ENCODE assay signal across 17 cellular contexts in the genomic region with DNA sequence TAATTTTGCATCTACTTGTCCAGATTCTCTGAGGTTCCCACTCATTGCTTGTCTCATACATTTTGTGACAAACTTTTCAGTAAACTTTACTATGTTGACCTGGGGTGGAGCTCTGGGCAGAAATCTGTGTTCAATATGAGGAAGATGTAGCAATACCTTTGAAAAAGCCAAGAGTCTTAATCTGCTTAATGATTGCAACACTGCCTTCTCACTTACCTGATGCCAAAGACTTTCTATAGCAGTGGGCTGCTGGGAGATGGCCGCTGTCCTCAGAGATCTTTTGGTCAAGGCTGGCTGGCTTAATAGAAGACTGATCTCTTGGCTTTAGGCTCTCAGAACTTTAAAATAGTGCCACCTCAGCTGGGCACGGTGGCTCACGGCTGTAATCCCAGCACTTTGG.
A peak's percentile ranks its signal among the peaks of the same experiment; 100 is the strongest.
DNase-seq lines count a peak whose midpoint lies in the region; ATAC-seq and TF ChIP-seq lines count a peak whose summit lies in the region.
"Had no signal": no experiment of that assay in that cellular context is flagged by ENCODE, and none has a peak within 500 bp of the region (broad histone marks: within the 10 kb centered on the region; RNA-seq: fewer than 3 reads in every experiment).

No MANE protein-coding gene starts in this region.

- ATAC-seq in right lobe of liver: peak; percentile 41 to 87 (median 58)
- ATAC-seq in gastrocnemius medialis: peak; percentile 65 to 69
- no peak for ATAC-seq in GM21447 (IDR thresholded peaks at IDR 0.05; ENCODE audit: unreplicated experiment)

- no peaks in the 10 kb centered on the region for H3K27me3 ChIP-seq in right lobe of liver
- H3K27me3 ChIP-seq in gastrocnemius medialis: no peaks in the 10 kb centered on the region
- H3K27me3 ChIP-seq in endodermal cell (ENCODE audit: control insufficient read depth, insufficient read depth, low read length, poor library complexity, severe bottlenecking): no peaks in the 10 kb centered on the region
- H3K27me3 ChIP-seq: BLaER1 treated with 17β-estradiol and CSF1 and Interleukin-3, amounts not matched to agents 10 nM and 100 nM had no signal

- H3K9me3 ChIP-seq in right lobe of liver: no peaks in the 10 kb centered on the region
- no peaks in the 10 kb centered on the region for H3K9me3 ChIP-seq in gastrocnemius medialis
- peaks cover 9% of the 10 kb centered on the region for H3K9me3 ChIP-seq in endodermal cell (ENCODE audit: control insufficient read depth, low read length)

- H3K27ac Mint-ChIP-seq in brain: peak overlapping the region in 3 of 5 experiments; percentile 26 to 53 (median 31)
- H3K27ac Mint-ChIP-seq in endodermal cell: no peak overlapping the region
- H3K27ac Mint-ChIP-seq: CD4-positive, alpha-beta T cell; HFFc6 had no signal

- H3K4me3 ChIP-seq in right lobe of liver (no peak overlapping the region), gastrocnemius medialis (no peak overlapping the region), endodermal cell (ENCODE audit: low read length) (no peak overlapping the region)
- H3K4me3 ChIP-seq: BLaER1 treated with 17β-estradiol and CSF1 and Interleukin-3, amounts not matched to agents 10 nM and 100 nM had no signal

- DNase-seq in AG20443 (ENCODE audit: low spot score): peak; percentile 13
- DNase-seq in right lobe of liver: no peak
- peak; percentile 35 to 68 for DNase-seq in gastrocnemius medialis
- no peak for DNase-seq in endodermal cell
- DNase-seq in activated CD8-positive, alpha-beta memory T cell treated with anti-CD3 and anti-CD28 coated beads, Interleukin-2, amount 50 U/mL, for 48 hours: no peak
- DNase-seq: 8988T; CD4-positive, alpha-beta T cell; DMS153; DMS79 treated with DMSO at 0.1 percent for 48 hours; EL; HCEC 1CT; HFFc6; KBM-7 had no signal

- intact Hi-C loops in right lobe of liver (cut with DNase I) (no loop called here), gastrocnemius medialis (cut with DNase I; ENCODE audit: low total_unique reads) (loop anchor here (5.0 kb wide), 3 partner anchors 171 to 371 kb away; no protein-coding TSS in a partner anchor)

- H3K4me3 Mint-ChIP-seq in brain: no peak overlapping the region
- no peak overlapping the region for H3K4me3 Mint-ChIP-seq in endodermal cell
- H3K4me3 Mint-ChIP-seq: CD4-positive, alpha-beta T cell had no signal

- H3K4me1 ChIP-seq in right lobe of liver (peaks cover 0 to 6% (median 0%) of the 10 kb centered on the region in 4 donors), gastrocnemius medialis (peaks cover 22 to 29% of the 10 kb centered on the region in 2 donors), endodermal cell (ENCODE audit: control insufficient read depth, insufficient read depth, low read length) (no peaks in the 10 kb centered on the region)
- H3K4me1 ChIP-seq: BLaER1 treated with 17β-estradiol and CSF1 and Interleukin-3, amounts not matched to agents 10 nM and 100 nM had no signal

- no peak overlapping the region for H3K9ac ChIP-seq in endodermal cell (ENCODE audit: extremely low read depth, low read length, poor library complexity, severe bottlenecking)
- H3K9ac ChIP-seq: BLaER1 treated with 17β-estradiol and CSF1 and Interleukin-3, amounts not matched to agents 10 nM and 100 nM had no signal

- H3K27me3 Mint-ChIP-seq in brain (no peaks in the 10 kb centered on the region), endodermal cell (ENCODE audit: insufficient read depth) (peaks cover 6% of the 10 kb centered on the region)
- H3K27me3 Mint-ChIP-seq: CD4-positive, alpha-beta T cell had no signal

- TF ChIP-seq POLR2A in right lobe of liver (IDR thresholded peaks at IDR 0.05) (no peak), gastrocnemius medialis (IDR thresholded peaks at IDR 0.05) (no peak)

- H3K9me3 Mint-ChIP-seq in brain (peaks cover 16 to 41% (median 26%) of the 10 kb centered on the region in 5 experiments), endodermal cell (peaks cover 46% of the 10 kb centered on the region)
- H3K9me3 Mint-ChIP-seq: CD4-positive, alpha-beta T cell had no signal

- H3K4me1 Mint-ChIP-seq in brain: peaks cover 34% of the 10 kb centered on the region
- no peaks in the 10 kb centered on the region for H3K4me1 Mint-ChIP-seq in endodermal cell

- H3K27ac ChIP-seq in right lobe of liver: no peak overlapping the region
- peak overlapping the region; percentile 79 to 90 (median 88) for H3K27ac ChIP-seq in gastrocnemius medialis
- no peak overlapping the region for H3K27ac ChIP-seq in endodermal cell (ENCODE audit: low read depth, low read length)
- H3K27ac ChIP-seq: BLaER1 treated with 17β-estradiol and CSF1 and Interleukin-3, amounts not matched to agents 10 nM and 100 nM; HL-60 had no signal

- TF ChIP-seq CTCF in brain (conservative IDR thresholded peaks at IDR 0.05): no peak
- no peak for TF ChIP-seq CTCF in right lobe of liver (IDR thresholded peaks at IDR 0.05)
- no peak for TF ChIP-seq CTCF in gastrocnemius medialis (IDR thresholded peaks at IDR 0.05 in 4 of 5, conservative IDR thresholded peaks at IDR 0.05 in 1 of 5)
- TF ChIP-seq CTCF in endodermal cell (conservative IDR thresholded peaks at IDR 0.05): no peak

- in situ Hi-C loops in gastrocnemius medialis (cut with MboI; ENCODE audit: low sequenced_read_pairs in 4 of 4): no loop called here

- peaks cover 7% of the 10 kb centered on the region for H3K36me3 Mint-ChIP-seq in brain
- H3K36me3 Mint-ChIP-seq in endodermal cell (ENCODE audit: low read depth): peaks cover 4% of the 10 kb centered on the region

- H3K36me3 ChIP-seq in right lobe of liver: no peaks in the 10 kb centered on the region
- H3K36me3 ChIP-seq in gastrocnemius medialis: no peaks in the 10 kb centered on the region
- no peaks in the 10 kb centered on the region for H3K36me3 ChIP-seq in endodermal cell (ENCODE audit: control insufficient read depth, insufficient read depth, low read length)
- H3K36me3 ChIP-seq: BLaER1 treated with 17β-estradiol and CSF1 and Interleukin-3, amounts not matched to agents 10 nM and 100 nM had no signal

- WGBS in right lobe of liver (ENCODE audit: insufficient coverage, low coverage, low lambda C conversion rate, missing lambda C conversion rate): 94% methylated on average over 3 of the region's 3 CpGs
- 87 to 93% methylated on average over 3 of the region's 3 CpGs for WGBS in endodermal cell (ENCODE audit: insufficient coverage in 1 of 2, insufficient read length in 1 of 2), 2 experiments

Comparison
In these comparisons a context has a peak if more than half of its experiments do, and no peak if none do; other contexts are left out.
1. DNase-seq: peak in AG20443 (single experiment) and gastrocnemius medialis (2 of 2); none in right lobe of liver (0 of 3), endodermal cell (single experiment) and activated CD8-positive, alpha-beta memory T cell treated with anti-CD3 and anti-CD28 coated beads, Interleukin-2, amount 50 U/mL, for 48 hours (single experiment).
2. H3K27ac ChIP-seq: peak in gastrocnemius medialis (4 of 4); none in right lobe of liver (0 of 3) and endodermal cell (single experiment).